Comparison of ENCODE assay signal across 18 cellular contexts in the genomic region with DNA sequence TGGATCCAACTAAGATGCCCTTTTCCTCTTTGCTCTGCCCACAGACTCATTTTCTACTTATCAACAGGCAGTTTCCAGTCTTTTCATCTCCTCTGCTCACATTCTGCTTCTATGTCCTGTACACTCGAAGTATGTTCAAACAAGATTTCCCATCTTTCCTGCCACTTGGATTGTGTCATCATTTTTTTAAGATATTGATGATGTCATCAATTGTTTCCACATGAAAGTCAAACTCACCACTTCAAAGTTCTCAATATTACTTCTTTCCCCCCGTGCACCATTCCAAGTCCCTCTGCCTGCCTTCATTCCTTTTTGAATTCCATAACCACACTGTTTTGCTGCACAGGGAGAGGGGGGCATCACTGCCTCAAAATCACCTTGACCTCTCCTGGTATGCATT.
A peak's percentile ranks its signal among the peaks of the same experiment; 100 is the strongest.
DNase-seq lines count a peak whose midpoint lies in the region; ATAC-seq, FAIRE-seq and TF ChIP-seq lines count a peak whose summit lies in the region.
"Had no signal": no experiment of that assay in that cellular context is flagged by ENCODE, and none has a peak within 500 bp of the region (broad histone marks: within the 10 kb centered on the region; RNA-seq: fewer than 3 reads in every experiment).

No MANE protein-coding gene starts in this region.

- H3K9me1 ChIP-seq in endothelial cell of umbilical vein (replicated peaks; ENCODE audit: control insufficient read depth, extremely low read depth, insufficient read depth, low read length), result no peaks in the 10 kb centered on the region

- CTCF ChIA-PET in A549 (lab: Yijun Ruan, JAX), result no interaction called here
- CTCF ChIA-PET in HEK293 (lab: Yijun Ruan, JAX), result interaction anchor here (0.7 kb wide), 2 partner anchors 18 to 30 kb away, joined by 3 read pairs; no protein-coding TSS in a partner anchor
- CTCF ChIA-PET in GM12878 (lab: Yijun Ruan, JAX), result no interaction called here
- CTCF ChIA-PET in endothelial cell of umbilical vein (lab: Charles Lee), result no interaction called here

- H3K9ac ChIP-seq in GM12878 (ENCODE audit: control insufficient read depth, insufficient read depth, low read length), result no peak overlapping the region
- no peak overlapping the region for H3K9ac ChIP-seq in endothelial cell of umbilical vein (replicated peaks; ENCODE audit: extremely low read depth, insufficient read depth, low read length)

- TF ChIP-seq POLR2A in A549 (IDR thresholded peaks at IDR 0.05; ENCODE audit: low read length) (no peak), GM12878 (IDR thresholded peaks at IDR 0.05; ENCODE audit: low read depth, low read length) (no peak), endothelial cell of umbilical vein (IDR thresholded peaks at IDR 0.05; ENCODE audit: low read depth, low read length) (no peak)

- TF ChIP-seq CTCF in A549 (IDR thresholded peaks at IDR 0.05) (no peak), HEK293 (tag by site-specific recombination; IDR thresholded peaks at IDR 0.05) (no peak), GM12878 (IDR thresholded peaks at IDR 0.05 in 2 of 3, conservative IDR thresholded peaks at IDR 0.05 in 1 of 3; ENCODE audit: control insufficient read depth in 2 of 3, extremely low read depth in 1 of 3, insufficient read depth in 1 of 3, low read depth in 3 of 3, low read length in 3 of 3) (no peak), endothelial cell of umbilical vein (IDR thresholded peaks at IDR 0.05; ENCODE audit: extremely low read depth in 1 of 2, insufficient read depth in 1 of 2, low read depth in 1 of 2, low read length in 2 of 2) (no peak)

- intact Hi-C loops in GM12878 (cut with micrococcal nuclease; ENCODE audit: unreplicated experiment), result no loop called here
- intact Hi-C loops in endothelial cell of umbilical vein (cut with micrococcal nuclease), result no loop called here

- H2AFZ ChIP-seq in GM12878 (ENCODE audit: control insufficient read depth, low read depth, low read length), result no peak overlapping the region
- H2AFZ ChIP-seq in endothelial cell of umbilical vein (ENCODE audit: low read depth, low read length), result no peak overlapping the region

- H3K79me2 ChIP-seq in GM12878 (ENCODE audit: control insufficient read depth, insufficient read depth, low read length) (no peaks in the 10 kb centered on the region), endothelial cell of umbilical vein (ENCODE audit: control insufficient read depth, insufficient read depth, low read length) (no peaks in the 10 kb centered on the region)

- dilution Hi-C loops in endothelial cell of umbilical vein (cut with MboI; ENCODE audit: extremely low pct_ligation_motif_present, low sequenced_read_pairs), result no loop called here

- H3K36me3 ChIP-seq in HEK293 (ENCODE audit: control insufficient read depth in 2 of 2, insufficient read depth in 1 of 2, low read length in 2 of 2) (no peaks in the 10 kb centered on the region), GM12878 (ENCODE audit: control insufficient read depth in 2 of 2, insufficient read depth in 2 of 2, low read length in 1 of 2) (no peaks in the 10 kb centered on the region), endothelial cell of umbilical vein (ENCODE audit: control insufficient read depth in 2 of 2, extremely low read depth in 1 of 2, insufficient read depth in 2 of 2, low read length in 2 of 2) (no peaks in the 10 kb centered on the region)

- H3K9me3 ChIP-seq in A549 (no peaks in the 10 kb centered on the region), HEK293 (ENCODE audit: control insufficient read depth, insufficient read depth, low read depth, low read length) (no peaks in the 10 kb centered on the region), GM12878 (replicated peaks; ENCODE audit: control insufficient read depth, insufficient read depth, low read length) (no peaks in the 10 kb centered on the region), endothelial cell of umbilical vein (replicated peaks; ENCODE audit: control insufficient read depth, insufficient read depth, low read length) (no peaks in the 10 kb centered on the region)

- in situ Hi-C loops in GM12878 (cut with MboI), result no loop called here

- H3K4me3 ChIP-seq in A549, result no peak overlapping the region
- H3K4me3 ChIP-seq in HEK293 (ENCODE audit: low read depth, low read length), result no peak overlapping the region
- H3K4me3 ChIP-seq in GM12878, result no peak overlapping the region
- H3K4me3 ChIP-seq in endothelial cell of umbilical vein (replicated peaks in 1 of 3; ENCODE audit: insufficient read depth in 1 of 3, low read depth in 1 of 3, low read length in 3 of 3), result no peak overlapping the region

- ATAC-seq in A549 (no peak), GM12878 (no peak)

- H3K27ac ChIP-seq in A549, result no peak overlapping the region
- no peak overlapping the region for H3K27ac ChIP-seq in HEK293 (ENCODE audit: extremely low read depth, low read depth, low read length)
- no peak overlapping the region for H3K27ac ChIP-seq in GM12878 (ENCODE audit: control insufficient read depth, insufficient read depth)
- no peak overlapping the region for H3K27ac ChIP-seq in endothelial cell of umbilical vein (ENCODE audit: insufficient read depth, low read depth, low read length)

- H3K4me1 ChIP-seq in A549 (no peaks in the 10 kb centered on the region), HEK293 (ENCODE audit: control insufficient read depth, insufficient read depth, low read length) (no peaks in the 10 kb centered on the region), GM12878 (ENCODE audit: control insufficient read depth, insufficient read depth, low read length) (no peaks in the 10 kb centered on the region), endothelial cell of umbilical vein (ENCODE audit: control insufficient read depth, extremely low read depth, insufficient read depth, low read length) (no peaks in the 10 kb centered on the region)

- FAIRE-seq in A549 (lab: Jason Lieb, UNC), result no peak
- FAIRE-seq in GM12878 (lab: Jason Lieb, UNC), result no peak
- no peak for FAIRE-seq in endothelial cell of umbilical vein (lab: Jason Lieb, UNC)
- FAIRE-seq: GM19239, H1 had no signal

- BruUV-seq in GM12878 (replicated peaks; lab: Mats Ljungman, UMichigan) (no TSS peak), endothelial cell of umbilical vein (replicated peaks; lab: Mats Ljungman, UMichigan) (no TSS peak)

- H3K4me2 ChIP-seq in A549 (no peak overlapping the region), GM12878 (ENCODE audit: control insufficient read depth, insufficient read depth) (no peak overlapping the region), endothelial cell of umbilical vein (ENCODE audit: insufficient read depth, low read length) (no peak overlapping the region)

- H4K20me1 ChIP-seq in GM12878 (ENCODE audit: control insufficient read depth, insufficient read depth) (no peaks in the 10 kb centered on the region), endothelial cell of umbilical vein (replicated peaks; ENCODE audit: control insufficient read depth, extremely low read depth, insufficient read depth, low read length) (no peaks in the 10 kb centered on the region)

- DNase-seq in A549 (ENCODE audit: low read depth in 1 of 2, low spot score in 1 of 2), result no peak
- DNase-seq in GM12878 (ENCODE audit: low read depth, low spot score), result no peak
- DNase-seq in endothelial cell of umbilical vein (ENCODE audit: low read depth, low spot score), result no peak
- DNase-seq in MV-4-11 (lab: John Stamatoyannopoulos, UW), result no peak
- DNase-seq in UCSD-AML1 (lab: John Stamatoyannopoulos, UW; ENCODE audit: unreplicated experiment), result no peak
- DNase-seq in D341Med (ENCODE audit: low spot score), result no peak
- DNase-seq: 8988T; C1 segment of cervical spinal cord; Calu3; CD4-positive, alpha-beta memory T cell; COR-L47; DMS153; DND-41; H7; HCEC 1CT had no signal

- POLR2A ChIA-PET in A549 (lab: Yijun Ruan, JAX) (no interaction called here), HEK293 (lab: Yijun Ruan, JAX) (no interaction called here), GM12878 (lab: Charles Lee) (no interaction called here), endothelial cell of umbilical vein (lab: Charles Lee) (no interaction called here)

- SMC1A ChIA-PET in GM12878 (lab: Charles Lee; ENCODE audit: uncharacterized antibody, unreplicated experiment), result no interaction called here

- RAD21 ChIA-PET in GM12878 (lab: Charles Lee; ENCODE audit: unreplicated experiment), result no interaction called here

- H3K27me3 ChIP-seq in GM12878 (replicated peaks in 1 of 2; ENCODE audit: control insufficient read depth in 2 of 2, insufficient read depth in 2 of 2, low read length in 1 of 2) (0 out of 4 replicates have a peak, but pooled peaks cover 0 to 1% of the 10 kb centered on the region in 2 experiments), endothelial cell of umbilical vein (ENCODE audit: control insufficient read depth in 2 of 2, insufficient read depth in 2 of 2, low read length in 2 of 2) (peaks cover 2 to 8% of the 10 kb centered on the region in 2 experiments)

- WGBS in A549 (ENCODE audit: missing lambda C conversion rate), result 12% methylated on average over 2 of the region's 2 CpGs
- 22% methylated on average over 2 of the region's 2 CpGs for WGBS in GM12878 (ENCODE audit: insufficient coverage, insufficient replicate concordance, low lambda C conversion rate, missing lambda C conversion rate)

- no peak for TF ChIP-seq RAD21 in A549 (conservative IDR thresholded peaks at IDR 0.05 in 1 of 2, IDR thresholded peaks at IDR 0.05 in 1 of 2)
- TF ChIP-seq RAD21 in GM12878 (IDR thresholded peaks at IDR 0.05; ENCODE audit: insufficient read depth, low read depth, low read length), result no peak

- TF ChIP-seq EP300 in A549 (IDR thresholded peaks at IDR 0.05) (no peak), GM12878 (IDR thresholded peaks at IDR 0.05; ENCODE audit: borderline replicate concordance in 1 of 2, control insufficient read depth in 1 of 2, low read depth in 2 of 2, low read length in 2 of 2) (no peak)

TF ChIP-seq in A549, 52 proteins besides CTCF, POLR2A, EP300 and RAD21:
- TF ChIP-seq POLR2AphosphoS2 (conservative IDR thresholded peaks at IDR 0.05; ENCODE audit: low read length) (no peak), MAFK (IDR thresholded peaks at IDR 0.05; ENCODE audit: partially characterized antibody) (peak; percentile 87), NPAS2 (CRISPR knock-in tag; IDR thresholded peaks at IDR 0.05; ENCODE audit: borderline replicate concordance) (no peak)

TF ChIP-seq in GM12878, 131 proteins besides CTCF, POLR2A, EP300 and RAD21:
- TF ChIP-seq IKZF1 (conservative IDR thresholded peaks at IDR 0.05), result no peak
- TF ChIP-seq ATF7 (IDR thresholded peaks at IDR 0.05; ENCODE audit: low read depth), result peak; percentile 74

TF ChIP-seq in endothelial cell of umbilical vein, 7 proteins besides CTCF, POLR2A, EP300 and RAD21 (continues in another document):
- no peak for TF ChIP-seq EZH2 (IDR thresholded peaks at IDR 0.05; ENCODE audit: borderline replicate concordance, low read depth, low read length, severe bottlenecking)
- no peak for TF ChIP-seq FOS (IDR thresholded peaks at IDR 0.05; ENCODE audit: borderline replicate concordance, insufficient read depth, low read length)
- TF ChIP-seq POLR2AphosphoS5 (IDR thresholded peaks at IDR 0.05; ENCODE audit: insufficient read depth, low read depth, low read length), result no peak
- TF ChIP-seq, protein P1, sequence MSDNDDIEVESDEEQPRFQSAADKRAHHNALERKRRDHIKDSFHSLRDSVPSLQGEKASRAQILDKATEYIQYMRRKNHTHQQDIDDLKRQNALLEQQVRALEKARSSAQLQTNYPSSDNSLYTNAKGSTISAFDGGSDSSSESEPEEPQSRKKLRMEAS (IDR thresholded peaks at IDR 0.05; ENCODE audit: insufficient read depth, insufficient read length), result no peak
- TF ChIP-seq GATA2 (IDR thresholded peaks at IDR 0.05; ENCODE audit: insufficient read depth, insufficient read length, low read depth, low read length), result no peak
